In the genomic region with DNA sequence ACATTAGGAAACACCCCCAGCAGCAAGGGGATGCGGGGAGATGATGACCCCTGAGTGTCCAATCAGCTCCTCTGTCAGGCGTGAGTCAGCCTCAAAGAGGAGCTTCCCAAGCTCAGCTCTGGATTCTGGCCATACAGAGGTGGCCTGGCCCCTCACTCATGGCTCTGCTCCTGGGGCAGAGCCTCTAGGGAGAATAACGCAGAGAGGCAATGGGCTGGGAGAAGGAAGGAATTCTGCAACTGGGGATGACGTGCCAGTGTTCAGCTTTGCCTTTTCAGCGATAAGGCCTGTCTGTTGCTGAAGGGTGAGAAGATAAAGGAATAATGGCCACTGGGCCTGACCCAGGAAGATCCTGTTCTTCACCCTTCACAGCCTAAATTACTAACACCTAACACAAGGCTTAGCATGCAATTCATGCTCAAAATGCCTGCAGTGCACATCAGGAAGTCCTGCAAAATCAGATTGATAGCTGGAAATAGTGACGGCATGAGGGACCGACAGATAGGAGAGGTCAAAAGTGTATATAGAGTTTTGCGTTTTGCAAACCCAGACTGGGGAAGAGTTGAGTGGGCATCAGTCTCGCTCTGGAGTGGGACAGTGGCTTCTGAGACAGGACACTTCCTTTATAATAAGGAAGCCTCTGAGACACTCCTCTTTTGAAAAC, we compare ENCODE assay signal across 16 cellular contexts.
A peak's percentile ranks its signal among the peaks of the same experiment; 100 is the strongest.
DNase-seq lines count a peak whose midpoint lies in the region; ATAC-seq and TF ChIP-seq lines count a peak whose summit lies in the region.
"Had no signal": no experiment of that assay in that cellular context is flagged by ENCODE, and none has a peak within 500 bp of the region (broad histone marks: within the 10 kb centered on the region; RNA-seq: fewer than 3 reads in every experiment).

No MANE protein-coding gene starts in this region.

- H3K27ac Mint-ChIP-seq in endothelial cell (ENCODE audit: unreplicated experiment), result no peak overlapping the region
- H3K27ac Mint-ChIP-seq: IgD-negative memory B cell had no signal

- H3K27me3 ChIP-seq in heart right ventricle, result no peaks in the 10 kb centered on the region
- no peaks in the 10 kb centered on the region for H3K27me3 ChIP-seq in uterus

- H3K36me3 ChIP-seq in heart right ventricle (no peaks in the 10 kb centered on the region), uterus (no peaks in the 10 kb centered on the region)

- intact Hi-C loops in heart right ventricle (cut with DNase I), result no loop called here
- intact Hi-C loops in cardiac septum (cut with DNase I), result no loop called here
- intact Hi-C loops in left ventricle myocardium superior (cut with micrococcal nuclease), result no loop called here
- intact Hi-C loops in uterus (cut with DNase I; ENCODE audit: low total_unique reads), result no loop called here

- no peak for TF ChIP-seq POLR2A in uterus (IDR thresholded peaks at IDR 0.05)

- H3K4me1 ChIP-seq in heart right ventricle (peaks cover 0 to 24% (median 7%) of the 10 kb centered on the region in 9 donors), uterus (no peaks in the 10 kb centered on the region)

- H3K4me1 Mint-ChIP-seq in endothelial cell (ENCODE audit: unreplicated experiment), result peaks cover 6% of the 10 kb centered on the region
- H3K4me1 Mint-ChIP-seq: IgD-negative memory B cell had no signal

- H3K4me3 ChIP-seq in heart right ventricle (no peak overlapping the region), uterus (no peak overlapping the region)

- TF ChIP-seq CTCF in heart right ventricle (IDR thresholded peaks at IDR 0.05) (no peak), uterus (IDR thresholded peaks at IDR 0.05) (no peak), endothelial cell (IDR thresholded peaks at IDR 0.05; ENCODE audit: unreplicated experiment) (no peak)

- H3K9me3 ChIP-seq in heart right ventricle (no peaks in the 10 kb centered on the region), uterus (no peaks in the 10 kb centered on the region)

- H3K27me3 Mint-ChIP-seq in endothelial cell (ENCODE audit: unreplicated experiment), result peaks cover 7% of the 10 kb centered on the region

- no peaks in the 10 kb centered on the region for H3K9me3 Mint-ChIP-seq in endothelial cell (ENCODE audit: unreplicated experiment)
- H3K9me3 Mint-ChIP-seq: IgD-negative memory B cell had no signal

- H3K27ac ChIP-seq in heart right ventricle (peak overlapping the region in 3 of 10 donors; percentile 3 to 53 (median 8)), angular gyrus (ENCODE audit: low read depth, low read length) (peak overlapping the region; percentile 87), uterus (peak overlapping the region; percentile 38 to 57)
- H3K27ac ChIP-seq: C4-2B had no signal

- DNase-seq in heart right ventricle (no peak), cardiac septum (ENCODE audit: low spot score) (no peak), left ventricle myocardium superior (peak; percentile 31), uterus (peak in 1 of 2 donors; percentile 35), endothelial cell (ENCODE audit: low spot score) (no peak)
- DNase-seq in activated CD4-positive, CD25-positive, alpha-beta regulatory T cell treated with anti-CD3 and anti-CD28 coated beads, Interleukin-2, amount 50 U/mL, for 72 hours, result no peak
- DNase-seq: Calu3, MV-4-11, NCI-H1417 treated with DMSO at 0.1 percent for 48 hours, NCI-H2029, NCI-H510A treated with DMSO at 0.1 percent for 48 hours had no signal

- H3K4me3 Mint-ChIP-seq in endothelial cell (ENCODE audit: unreplicated experiment), result no peak overlapping the region
- H3K4me3 Mint-ChIP-seq: IgD-negative memory B cell had no signal

- ATAC-seq in heart right ventricle, result peak in 6 of 8 donors; percentile 9 to 56 (median 19)
- peak; percentile 35 for ATAC-seq in left ventricle myocardium superior
- ATAC-seq in HG03521 (IDR thresholded peaks at IDR 0.05; ENCODE audit: unreplicated experiment), result no peak
- ATAC-seq: HCT116 had no signal

- no peaks in the 10 kb centered on the region for H3K36me3 Mint-ChIP-seq in endothelial cell (ENCODE audit: low read depth, unreplicated experiment)
- H3K36me3 Mint-ChIP-seq: IgD-negative memory B cell had no signal

- WGBS in heart right ventricle, 2 donors, result 36 to 39% methylated on average over 9 of the region's 9 CpGs
